In genomic region chr4:47531954-47532321, GRCh38 we compare ENCODE assay signal across 9 cellular contexts. TPM values are rescaled to one million over a fixed set of nuclear protein-coding genes. Genes with fewer than 3 reads are reported as not detected.
DNase-seq lines count a peak whose midpoint lies in the region; ATAC-seq and TF ChIP-seq lines count a peak whose summit lies in the region.
"Had no signal": no experiment of that assay in that cellular context is flagged by ENCODE, and none has a peak within 500 bp of the region (broad histone marks: within the 10 kb centered on the region; RNA-seq: fewer than 3 reads in every experiment).

No MANE protein-coding gene starts in this region.

- H3K36me3 ChIP-seq in CD4-positive, CD25-positive, alpha-beta regulatory T cell (ENCODE audit: control insufficient read depth, insufficient read depth, low read length): no peaks in the 10 kb centered on the region
- no peaks in the 10 kb centered on the region for H3K36me3 ChIP-seq in neural progenitor cell

- H3K36me3 Mint-ChIP-seq in CD4-positive, CD25-positive, alpha-beta regulatory T cell: peaks cover 15% of the 10 kb centered on the region
- H3K36me3 Mint-ChIP-seq in neural progenitor cell: peaks cover 5% of the 10 kb centered on the region

- DNase-seq in CD4-positive, CD25-positive, alpha-beta regulatory T cell: no peak
- DNase-seq in cerebellum (ENCODE audit: low spot score): peak; percentile 2
- no peak for DNase-seq in neural progenitor cell (ENCODE audit: low spot score)
- DNase-seq in effector CD8-positive, alpha-beta T cell (lab: John Stamatoyannopoulos, UW): no peak
- no peak for DNase-seq in lower leg skin (ENCODE audit: low spot score in 2 of 2)
- DNase-seq in NCI-H146 treated with DMSO at 0.1 percent for 48 hours (lab: John Stamatoyannopoulos, UW; ENCODE audit: unreplicated experiment): no peak
- DNase-seq in foreskin fibroblast: no peak
- DNase-seq: NCI-H1092 treated with DMSO at 0.1 percent for 48 hours had no signal

- peak overlapping the region; percentile 24 for H3K27ac ChIP-seq in CD4-positive, CD25-positive, alpha-beta regulatory T cell (ENCODE audit: insufficient read depth, low read length, poor library complexity, severe bottlenecking)
- peak overlapping the region; percentile 68 for H3K27ac ChIP-seq in neural progenitor cell

- no peaks in the 10 kb centered on the region for H3K79me2 ChIP-seq in neural progenitor cell (ENCODE audit: low read depth)

- TF ChIP-seq POLR2A in lower leg skin (IDR thresholded peaks at IDR 0.05): no peak

- peaks cover 30% of the 10 kb centered on the region for H3K4me1 ChIP-seq in CD4-positive, CD25-positive, alpha-beta regulatory T cell (ENCODE audit: control insufficient read depth, insufficient read depth, low read length, poor library complexity, severe bottlenecking)
- H3K4me1 ChIP-seq in neural progenitor cell: peaks cover 16% of the 10 kb centered on the region

- peak in 1 of 2 donors; percentile 16 for ATAC-seq in CD4-positive, CD25-positive, alpha-beta regulatory T cell (ENCODE audit: low read depth in 2 of 2)
- peak; percentile 10 for ATAC-seq in HG03439 (IDR thresholded peaks at IDR 0.05; ENCODE audit: unreplicated experiment)

- TF ChIP-seq CTCF in neural progenitor cell (IDR thresholded peaks at IDR 0.05) (no peak), lower leg skin (IDR thresholded peaks at IDR 0.05) (no peak), foreskin fibroblast (IDR thresholded peaks at IDR 0.05; ENCODE audit: low read depth, low read length) (no peak)

- peaks cover 0 to 16% (median 1%) of the 10 kb centered on the region in 7 donors for H3K9me3 Mint-ChIP-seq in CD4-positive, CD25-positive, alpha-beta regulatory T cell
- peaks cover 5% of the 10 kb centered on the region for H3K9me3 Mint-ChIP-seq in neural progenitor cell

- H3K27me3 ChIP-seq in CD4-positive, CD25-positive, alpha-beta regulatory T cell (ENCODE audit: control insufficient read depth, insufficient read depth, low read length): no peaks in the 10 kb centered on the region
- no peaks in the 10 kb centered on the region for H3K27me3 ChIP-seq in neural progenitor cell

- peaks cover 29 to 45% (median 38%) of the 10 kb centered on the region in 4 donors for H3K4me1 Mint-ChIP-seq in CD4-positive, CD25-positive, alpha-beta regulatory T cell
- peaks cover 3% of the 10 kb centered on the region for H3K4me1 Mint-ChIP-seq in neural progenitor cell

- no peak overlapping the region for H3K4me2 ChIP-seq in neural progenitor cell

- H3K9ac ChIP-seq in neural progenitor cell: no peak overlapping the region

- H3K9me3 ChIP-seq in CD4-positive, CD25-positive, alpha-beta regulatory T cell (ENCODE audit: control insufficient read depth in 2 of 2, low read length in 2 of 2): no peaks in the 10 kb centered on the region
- H3K9me3 ChIP-seq in neural progenitor cell (ENCODE audit: low read depth): no peaks in the 10 kb centered on the region

- H3K4me3 Mint-ChIP-seq in CD4-positive, CD25-positive, alpha-beta regulatory T cell: peak overlapping the region; percentile 13 to 71 (median 54)
- H3K4me3 Mint-ChIP-seq in neural progenitor cell: no peak overlapping the region

- peak overlapping the region; percentile 58 for H3K4me3 ChIP-seq in CD4-positive, CD25-positive, alpha-beta regulatory T cell (ENCODE audit: low read depth, low read length)
- H3K4me3 ChIP-seq in neural progenitor cell (no peak overlapping the region), lower leg skin (ENCODE audit: low read depth, poor library complexity, severe bottlenecking) (no peak overlapping the region), foreskin fibroblast (ENCODE audit: low read depth in 1 of 2, low read length in 2 of 2) (no peak overlapping the region)

- no peak overlapping the region for H2AFZ ChIP-seq in neural progenitor cell (replicated peaks)

- peaks cover 3% of the 10 kb centered on the region for H3F3A ChIP-seq in neural progenitor cell (ENCODE audit: low read depth)

- H4K20me1 ChIP-seq in neural progenitor cell (ENCODE audit: low read depth): no peaks in the 10 kb centered on the region

- peak overlapping the region in 2 of 3 donors; percentile 26 to 86 for H3K27ac Mint-ChIP-seq in CD4-positive, CD25-positive, alpha-beta regulatory T cell
- H3K27ac Mint-ChIP-seq in neural progenitor cell: no peak overlapping the region

- H3K27me3 Mint-ChIP-seq in CD4-positive, CD25-positive, alpha-beta regulatory T cell: no peaks in the 10 kb centered on the region
- no peaks in the 10 kb centered on the region for H3K27me3 Mint-ChIP-seq in neural progenitor cell (ENCODE audit: insufficient read depth, low read depth)

- 19 to 28% methylated on average over 2 of the region's 2 CpGs for WGBS in lower leg skin, 2 donors

- intact Hi-C loops in lower leg skin (cut with DNase I; ENCODE audit: low total_unique reads): no loop called here

RNA-seq across cellular contexts. Expression of gene ATP10D, which starts 46.9 kb away (rescaled TPM):
- total RNA-seq in CD4-positive, CD25-positive, alpha-beta regulatory T cell: 3.5 TPM
- 1 to 10 TPM; 1.6 to 3.7 (median 2.5) TPM for polyA plus RNA-seq in CD4-positive, CD25-positive, alpha-beta regulatory T cell
- 19.4 TPM for total RNA-seq in cerebellum
- 5.2 and 8.1 TPM in 2 replicates for total RNA-seq in neural progenitor cell (ENCODE audit: low replicate concordance)
- 10 to 100 TPM; 32.4 to 65.6 (median 39.3) TPM for total RNA-seq in lower leg skin
